Comparison of ENCODE assay signal across 8 cellular contexts in genomic region chr1:115641762-115642167, GRCh38. TPM values are rescaled to one million over a fixed set of nuclear protein-coding genes. Genes with fewer than 3 reads are reported as not detected.
DNase-seq lines count a peak whose midpoint lies in the region; ATAC-seq, FAIRE-seq and TF ChIP-seq lines count a peak whose summit lies in the region.

TSS of gene VANGL1 (plus strand) at chr1:115641970. CDS start at chr1:115651414, 9,444 bp downstream.

- 0 out of 2 replicates have a peak, but pooled peaks cover 3% of the 10 kb centered on the region for H3K27me3 ChIP-seq in HUES64 (ENCODE audit: insufficient read depth, low read length)
- H3K27me3 ChIP-seq in SJSA1 (replicated peaks) = no peaks in the 10 kb centered on the region
- H3K27me3 ChIP-seq in K562 (ENCODE audit: control insufficient read depth in 2 of 2, insufficient read depth in 2 of 2, low read length in 2 of 2) = no peaks in the 10 kb centered on the region
- H3K27me3 ChIP-seq in iPS-18a (ENCODE audit: control insufficient read depth, insufficient read depth, low read length) = peaks cover 7% of the 10 kb centered on the region
- peaks cover 0 to 4% of the 10 kb centered on the region in 2 donors for H3K27me3 ChIP-seq in small intestine (ENCODE audit: control insufficient read depth in 2 of 2, insufficient read depth in 2 of 2, low read length in 2 of 2)

- in situ Hi-C loops in K562 (cut with MboI) = no loop called here

- peak within 1 kb of the TSS; percentile 34 for H3K27ac ChIP-seq in HUES64 (ENCODE audit: low read depth, low read length)
- H3K27ac ChIP-seq in SJSA1 = peak within 1 kb of the TSS; percentile 63
- peak within 1 kb of the TSS; percentile 81 for H3K27ac ChIP-seq in K562 (ENCODE audit: extremely low read depth, low read depth, low read length)
- H3K27ac ChIP-seq in iPS-18a (ENCODE audit: low read length) = no peak within 1 kb of the TSS
- H3K27ac ChIP-seq in small intestine (ENCODE audit: low read depth in 1 of 2, low read length in 1 of 2) = peak within 1 kb of the TSS; percentile 2 to 66

- H3K4me3 ChIP-seq in HUES64 (ENCODE audit: low read length) (peak within 1 kb of the TSS; percentile 91), SJSA1 (peak within 1 kb of the TSS; percentile 98), K562 (peak within 1 kb of the TSS; percentile 95), iPS-18a (ENCODE audit: low read length) (peak within 1 kb of the TSS; percentile 72), small intestine (ENCODE audit: low read depth in 1 of 2, low read length in 2 of 2) (peak within 1 kb of the TSS; percentile 46 to 64)

- no peak for TF ChIP-seq CTCF in K562 (IDR thresholded peaks at IDR 0.05 in 2 of 3, conservative IDR thresholded peaks at IDR 0.05 in 1 of 3; ENCODE audit: insufficient read depth in 2 of 3, low read depth in 1 of 3, low read length in 3 of 3)

- H3K9me3 ChIP-seq in HUES64 (ENCODE audit: insufficient read depth, low read depth, low read length) (0 out of 2 replicates have a peak, but pooled peaks cover 4% of the 10 kb centered on the region), SJSA1 (replicated peaks) (peaks cover 15% of the 10 kb centered on the region), K562 (replicated peaks; ENCODE audit: control insufficient read depth, insufficient read depth, low read depth, low read length) (no peaks in the 10 kb centered on the region; the same call in 1 of the 2 replicates), iPS-18a (ENCODE audit: control insufficient read depth, low read depth, low read length) (no peaks in the 10 kb centered on the region), small intestine (ENCODE audit: control insufficient read depth, low read depth) (no peaks in the 10 kb centered on the region)

- H3K36me3 ChIP-seq in HUES64 (ENCODE audit: insufficient read depth, low read length) = no peaks in the 10 kb centered on the region
- peaks cover 18% of the 10 kb centered on the region for H3K36me3 ChIP-seq in SJSA1
- peaks cover 7% of the 10 kb centered on the region; the same call in 2 of the 3 replicates for H3K36me3 ChIP-seq in K562 (ENCODE audit: control insufficient read depth, insufficient read depth, low read length)
- no peaks in the 10 kb centered on the region for H3K36me3 ChIP-seq in iPS-18a (ENCODE audit: control insufficient read depth, low read depth, low read length)
- H3K36me3 ChIP-seq in small intestine (ENCODE audit: control insufficient read depth in 2 of 2, insufficient read depth in 2 of 2, low read length in 2 of 2) = no peaks in the 10 kb centered on the region

- peak; percentile 48 to 82 (median 74) for DNase-seq in NCI-H1417 (lab: John Stamatoyannopoulos, UW)
- DNase-seq in NCI-H1417 treated with DMSO at 0.1 percent for 48 hours (lab: John Stamatoyannopoulos, UW) = no peak
- DNase-seq in SJSA1 (ENCODE audit: low read depth in 1 of 2, low spot score in 2 of 2) = peak; percentile 46 to 75
- DNase-seq in K562 (ENCODE audit: extremely low read depth in 1 of 4, low spot score in 3 of 4) = peak; percentile 87 to 96 (median 92)
- peak; percentile 63 for DNase-seq in small intestine

- intact Hi-C loops in K562 (cut with micrococcal nuclease) = loop anchor here (5.0 kb wide), 1 partner anchor 36 kb away; no protein-coding TSS in a partner anchor

- H3K79me2 ChIP-seq in K562 (ENCODE audit: control insufficient read depth, insufficient read depth, low read length) = peaks cover 49% of the 10 kb centered on the region

- H3K4me1 ChIP-seq in HUES64 (ENCODE audit: insufficient read depth, low read length) (peaks cover 16% of the 10 kb centered on the region), SJSA1 (replicated peaks) (peaks cover 25% of the 10 kb centered on the region), K562 (replicated peaks in 1 of 2; ENCODE audit: control insufficient read depth in 2 of 2, insufficient read depth in 2 of 2, low read length in 2 of 2) (peaks cover 20 to 31% of the 10 kb centered on the region in 2 experiments), iPS-18a (ENCODE audit: control insufficient read depth, low read depth, low read length) (peaks cover 26% of the 10 kb centered on the region), small intestine (ENCODE audit: control insufficient read depth in 2 of 2, insufficient read depth in 1 of 2, low read depth in 1 of 2, low read length in 1 of 2) (peaks cover 0 to 1% of the 10 kb centered on the region in 2 donors)

- no peak for TF ChIP-seq RAD21 in K562 (CRISPR knock-in tag; conservative IDR thresholded peaks at IDR 0.05 in 1 of 2, IDR thresholded peaks at IDR 0.05 in 1 of 2)

- FAIRE-seq in K562 (lab: Jason Lieb, UNC) (no peak), small intestine (lab: Jason Lieb, UNC) (no peak)

- no peak; the same call in 1 of the 2 replicates for TF ChIP-seq POLR2A in K562 (conservative IDR thresholded peaks at IDR 0.05)

- H3K9ac ChIP-seq in HUES64 (ENCODE audit: low read depth, low read length) (peak within 1 kb of the TSS; percentile 86), K562 (ENCODE audit: insufficient read depth in 1 of 2, low read depth in 2 of 2, low read length in 2 of 2) (peak within 1 kb of the TSS; percentile 70 to 95), iPS-18a (ENCODE audit: low read length) (peak within 1 kb of the TSS; percentile 68)

- TF ChIP-seq EP300 in K562 (IDR thresholded peaks at IDR 0.05; ENCODE audit: low read length) = 0 out of 2 replicates have a peak, but pooled peaks have one; percentile 3

- WGBS in HUES64 = under 1% methylated on average over 61 of the region's 61 CpGs
- WGBS in K562 (ENCODE audit: insufficient coverage, low coverage, missing lambda C conversion rate) = under 1% methylated on average over 26 of the region's 61 CpGs
- WGBS in small intestine, 3 donors = 1% methylated on average over 20 to 61 of the region's 61 CpGs

- H3K9me1 ChIP-seq in K562 (ENCODE audit: control insufficient read depth, insufficient read depth, low read length) = no peaks in the 10 kb centered on the region

- H3K4me2 ChIP-seq in K562 (ENCODE audit: insufficient read depth, low read length) = peak within 1 kb of the TSS; percentile 95

- ATAC-seq in GM21723 (IDR thresholded peaks at IDR 0.05; ENCODE audit: unreplicated experiment) (peak; percentile 65), K562 (peak; percentile 87)

- no TSS peak for BruUV-seq in K562 (replicated peaks; lab: Mats Ljungman, UMichigan)

- CTCF ChIA-PET in K562 (lab: Yijun Ruan, JAX; ENCODE audit: low intra/inter-chr PET ratio) = no interaction called here

- peak within 1 kb of the TSS; percentile 99 for H2AFZ ChIP-seq in K562 (ENCODE audit: low read depth, low read length)

- POLR2A ChIA-PET in K562 (lab: Yijun Ruan, JAX) = interaction anchor here (1.0 to 2.3 kb wide), 2 partner anchors 8 to 12 kb away, joined by 3 to 8 read pairs; no protein-coding TSS in a partner anchor

- no peaks in the 10 kb centered on the region for H4K20me1 ChIP-seq in K562 (replicated peaks; ENCODE audit: control insufficient read depth, insufficient read depth, low read length)

TF ChIP-seq in K562, 482 proteins besides CTCF, POLR2A, EP300 and RAD21 (continues in another document):
- TF ChIP-seq GATAD2B (IDR thresholded peaks at IDR 0.05; ENCODE audit: borderline replicate concordance) = peak; percentile 79
- peak; percentile 72; the same call in 1 of the 2 replicates for TF ChIP-seq ETS1 (conservative IDR thresholded peaks at IDR 0.05; ENCODE audit: control insufficient read depth, low read depth, low read length)
- peak in 1 of 2 experiments; percentile 75; a peak in 1 of 4 replicates for TF ChIP-seq NONO (IDR thresholded peaks at IDR 0.05; ENCODE audit: low read depth in 2 of 2, low read length in 1 of 2)
- TF ChIP-seq TAF9B (IDR thresholded peaks at IDR 0.05; ENCODE audit: partially characterized antibody) = no peak
- no peak for TF ChIP-seq TAF1 (IDR thresholded peaks at IDR 0.05; ENCODE audit: control insufficient read depth, extremely low read depth, insufficient read depth, low read length, severe bottlenecking)
- no peak for TF ChIP-seq SOX6 (IDR thresholded peaks at IDR 0.05)
- TF ChIP-seq TBP (optimal IDR thresholded peaks at IDR 0.05; ENCODE audit: low read depth, low read length) = peak; percentile 42
- peak; percentile 46 for TF ChIP-seq HMGN3 (IDR thresholded peaks at IDR 0.05; ENCODE audit: borderline replicate concordance, extremely low read depth, insufficient read length, low read depth, low read length)
- TF ChIP-seq CHD2 (IDR thresholded peaks at IDR 0.05; ENCODE audit: low read depth, low read length) = peak; percentile 81
- peak; percentile 70 for TF ChIP-seq SMAD4 (CRISPR knock-in tag; conservative IDR thresholded peaks at IDR 0.05)

RNA-seq across cellular contexts. Expression of gene VANGL1, which starts in this region (rescaled TPM):
- 15.7 TPM for polyA plus RNA-seq in HUES64 (2013, experiment 1 of 2)
- 15.8 TPM for polyA plus RNA-seq in HUES64 (2013, experiment 2 of 2)
- 11.7 and 22.4 TPM in 2 replicates for total RNA-seq in SJSA1 (2014; rRNA removed; shearing (Covaris generic))
- total RNA-seq in K562 (2011; cell fraction: chromatin; rRNA removed; ENCODE audit: low replicate concordance) = 20.7 and 22.7 TPM in 2 replicates
- 13.6 and 15.0 TPM in 2 replicates for total RNA-seq in K562 (2011; cell fraction: nucleolus; rRNA removed)
- total RNA-seq in K562 (2011; cell fraction: nucleoplasm; rRNA removed) = 17.8 and 20.5 TPM in 2 replicates
- 5.9 and 9.2 TPM in 2 replicates for total RNA-seq in K562 (2014; rRNA removed)
- 9.3 and 10.4 TPM in 2 replicates for total RNA-seq in K562 (2014; rRNA removed; fragmentation: Illumina TruSeq; extraction: Trizol)
- total RNA-seq in K562 (2015; rRNA removed; fragmentation: Illumina TruSeq; extraction: Trizol) = 9.4 and 10.3 TPM in 2 replicates
- total RNA-seq in K562 (2021) = 12.7 and 12.9 TPM in 2 replicates
- 8.6 and 9.6 TPM in 2 replicates for polyA plus RNA-seq in K562 (2011; rRNA removed)
- 10.2 and 10.6 TPM in 2 replicates for polyA plus RNA-seq in K562 (2011; cell fraction: cytosol; rRNA removed)
- 8.4 and 10.9 TPM in 2 replicates for polyA plus RNA-seq in K562 (2011; cell fraction: nucleus; rRNA removed)
- polyA plus RNA-seq in K562 (2012) = 8.2 and 9.1 TPM in 2 replicates
- 11.1 and 12.8 TPM in 2 replicates for polyA plus RNA-seq in K562 (2014; fragmentation: Illumina TruSeq; extraction: Trizol)
- 1 to 10 TPM in 1 of 2 experiments, under 1 TPM in 1; 0.90 to 1.2 TPM for polyA plus RNA-seq in K562 (2014; fragmentation: Nextera tagmentation; extraction: Ambion mirVana)
- 6.0 and 10.2 TPM in 2 replicates for polyA plus RNA-seq in K562 (2014; rRNA removed)
- polyA minus RNA-seq in K562 (2011; rRNA and poly(A)+ RNA removed) = 10.1 and 10.6 TPM in 2 replicates
- 4.4 and 7.1 TPM in 2 replicates for polyA minus RNA-seq in K562 (2011; cell fraction: cytosol; rRNA and poly(A)+ RNA removed)
- 4.0 and 9.1 TPM in 2 replicates for polyA minus RNA-seq in K562 (2011; cell fraction: nucleus; rRNA and poly(A)+ RNA removed)
- polyA plus RNA-seq in small intestine = 1 to 10 TPM in 2 of 3 donors, under 1 TPM in 1; 0.54 to 4.4 (median 1.1) TPM
